In genomic region chr11:64231536-64231935, GRCh38 we compare ENCODE assay signal across 1 cellular context.
TF ChIP-seq lines count a peak whose summit lies in the region.

No MANE protein-coding gene starts in this region.

TF ChIP-seq in HepG2, 621 proteins besides CTCF, POLR2A, EP300 and RAD21:
- TF ChIP-seq SNAI1 (CRISPR knock-in tag; IDR thresholded peaks at IDR 0.05; ENCODE audit: borderline replicate concordance): no peak
- TF ChIP-seq ZNF274 (CRISPR knock-in tag; IDR thresholded peaks at IDR 0.05): 0 out of 2 replicates have a peak, but pooled peaks have one; percentile 28
- no peak for TF ChIP-seq SATB2 (CRISPR knock-in tag; IDR thresholded peaks at IDR 0.05)
- no peak for TF ChIP-seq ZNF558 (CRISPR knock-in tag; IDR thresholded peaks at IDR 0.05; ENCODE audit: borderline replicate concordance)
